12 cellular contexts compared by ENCODE assay signal in the genomic region with DNA sequence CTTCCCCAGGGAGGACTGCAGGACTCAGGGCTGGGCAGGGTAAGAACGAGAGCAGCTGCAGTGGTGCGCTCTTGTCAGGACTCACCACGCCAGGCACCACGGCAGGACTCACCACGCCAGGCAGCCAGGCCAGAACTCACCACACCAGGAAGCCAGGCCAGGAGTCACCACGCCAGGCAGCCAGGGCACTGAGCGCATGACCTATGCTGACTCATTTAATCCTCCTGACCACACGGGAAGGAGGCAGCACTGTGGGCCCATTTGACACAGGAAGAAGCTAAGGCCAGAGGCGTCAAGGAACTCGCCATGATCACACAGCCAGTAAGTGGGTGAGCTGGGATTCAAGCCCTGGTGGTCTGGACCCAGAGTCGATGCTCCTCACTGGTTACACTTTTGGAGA.
A peak's percentile ranks its signal among the peaks of the same experiment; 100 is the strongest.
DNase-seq lines count a peak whose midpoint lies in the region; ATAC-seq and TF ChIP-seq lines count a peak whose summit lies in the region.
"Had no signal": no experiment of that assay in that cellular context is flagged by ENCODE, and none has a peak within 500 bp of the region (broad histone marks: within the 10 kb centered on the region; RNA-seq: fewer than 3 reads in every experiment).

No MANE protein-coding gene starts in this region.

- no peak overlapping the region for H3K4me3 ChIP-seq in SJSA1
- H3K4me3 ChIP-seq: thyroid gland had no signal

- H3K4me1 ChIP-seq in SJSA1 (replicated peaks): peaks cover 14% of the 10 kb centered on the region
- H3K4me1 ChIP-seq: thyroid gland had no signal

- H3K9me3 ChIP-seq in SJSA1 (replicated peaks): no peaks in the 10 kb centered on the region
- H3K9me3 ChIP-seq: thyroid gland had no signal

- peaks cover 46% of the 10 kb centered on the region for H3K36me3 Mint-ChIP-seq in T-helper 1 cell treated with Interleukin-12 subunit alpha and Interleukin-12 subunit beta and Interleukin-4 antibody, amounts not matched to agents 30 μg/mL and 1 μg/mL, for 36 hours (ENCODE audit: low read depth)
- H3K36me3 Mint-ChIP-seq in endothelial cell (ENCODE audit: low read depth, unreplicated experiment): peaks cover 56% of the 10 kb centered on the region

- POLR2A ChIA-PET in GM10248 (lab: Yijun Ruan, JAX): no interaction called here

- peak overlapping the region; percentile 28; the same call in 1 of the 2 replicates for H3K27ac ChIP-seq in SJSA1
- H3K27ac ChIP-seq: thyroid gland had no signal

- CTCF ChIA-PET in GM10248 (lab: Yijun Ruan, JAX): interaction anchor here (1.4 to 4.3 kb wide), 2 partner anchors 10 to 267 kb away, joined by 3 to 21 read pairs; no protein-coding TSS in a partner anchor

- DNase-seq in T-helper 1 cell: no peak
- peak; percentile 36 to 77 for DNase-seq in SJSA1 (ENCODE audit: low read depth in 1 of 2, low spot score in 2 of 2)
- DNase-seq in endothelial cell (ENCODE audit: low spot score): no peak
- no peak for DNase-seq in stimulated activated naive CD8-positive, alpha-beta T cell treated with anti-CD3 and anti-CD28 coated beads, Interleukin-15, Interleukin-2, amounts not matched to agents 100 U/mL and 50 U/mL, for 24 hours
- DNase-seq in epidermal melanocyte (ENCODE audit: insufficient read length, low spot score): no peak
- no peak for DNase-seq in GM10248 (ENCODE audit: extremely low spot score)
- DNase-seq: activated gamma-delta T cell; NCI-H146; stimulated activated CD4-positive, alpha-beta T cell treated with anti-CD3 and anti-CD28 coated beads, Interleukin-15, amount 100 ng/mL, for 24 hours; thyroid gland had no signal

- ATAC-seq in stimulated activated naive CD8-positive, alpha-beta T cell treated with anti-CD3 and anti-CD28 coated beads, Interleukin-15, Interleukin-2, amounts not matched to agents 100 U/mL and 50 U/mL, for 24 hours: peak; percentile 25
- ATAC-seq in HG02981 (IDR thresholded peaks at IDR 0.05; ENCODE audit: unreplicated experiment): no peak

- no peak overlapping the region for H3K4me3 Mint-ChIP-seq in T-helper 1 cell treated with Interleukin-12 subunit alpha and Interleukin-12 subunit beta and Interleukin-4 antibody, amounts not matched to agents 30 μg/mL and 1 μg/mL, for 36 hours
- H3K4me3 Mint-ChIP-seq in endothelial cell (ENCODE audit: unreplicated experiment): peak overlapping the region; percentile 64

- no peaks in the 10 kb centered on the region for H3K9me3 Mint-ChIP-seq in T-helper 1 cell treated with Interleukin-12 subunit alpha and Interleukin-12 subunit beta and Interleukin-4 antibody, amounts not matched to agents 30 μg/mL and 1 μg/mL, for 36 hours
- no peaks in the 10 kb centered on the region for H3K9me3 Mint-ChIP-seq in endothelial cell (ENCODE audit: unreplicated experiment)

- H3K27me3 ChIP-seq in SJSA1 (replicated peaks): no peaks in the 10 kb centered on the region
- H3K27me3 ChIP-seq: thyroid gland had no signal

- H3K27me3 Mint-ChIP-seq in T-helper 1 cell treated with Interleukin-12 subunit alpha and Interleukin-12 subunit beta and Interleukin-4 antibody, amounts not matched to agents 30 μg/mL and 1 μg/mL, for 36 hours (ENCODE audit: low read depth): no peaks in the 10 kb centered on the region
- H3K27me3 Mint-ChIP-seq in endothelial cell (ENCODE audit: unreplicated experiment): peaks cover 24% of the 10 kb centered on the region

- peak overlapping the region; percentile 58 for H3K27ac Mint-ChIP-seq in T-helper 1 cell treated with Interleukin-12 subunit alpha and Interleukin-12 subunit beta and Interleukin-4 antibody, amounts not matched to agents 30 μg/mL and 1 μg/mL, for 36 hours
- H3K27ac Mint-ChIP-seq in endothelial cell (ENCODE audit: unreplicated experiment): peak overlapping the region; percentile 67

- no peak for TF ChIP-seq CTCF in endothelial cell (IDR thresholded peaks at IDR 0.05; ENCODE audit: unreplicated experiment)
- no peak for TF ChIP-seq CTCF in GM10248 (IDR thresholded peaks at IDR 0.05; ENCODE audit: control extremely low read depth, extremely low read depth, low read depth, missing control alignments)

- peaks cover 6% of the 10 kb centered on the region for H3K4me1 Mint-ChIP-seq in T-helper 1 cell treated with Interleukin-12 subunit alpha and Interleukin-12 subunit beta and Interleukin-4 antibody, amounts not matched to agents 30 μg/mL and 1 μg/mL, for 36 hours (ENCODE audit: low read depth)
- H3K4me1 Mint-ChIP-seq in endothelial cell (ENCODE audit: unreplicated experiment): peaks cover 13% of the 10 kb centered on the region

- H3K36me3 ChIP-seq in SJSA1: peaks cover 29% of the 10 kb centered on the region

Comparison
In these comparisons a context has a peak if more than half of its experiments do, and no peak if none do; other contexts are left out.
1. DNase-seq: peak in SJSA1 (2 of 2); none in T-helper 1 cell (0 of 5), endothelial cell (single experiment), stimulated activated naive CD8-positive, alpha-beta T cell treated with anti-CD3 and anti-CD28 coated beads, Interleukin-15, Interleukin-2, amounts not matched to agents 100 U/mL and 50 U/mL, for 24 hours (single experiment), epidermal melanocyte (single experiment) and GM10248 (single experiment).